8 cellular contexts compared by ENCODE assay signal in genomic region chr5:65100846-65101678, GRCh38.
DNase-seq lines count a peak whose midpoint lies in the region; ATAC-seq, FAIRE-seq and TF ChIP-seq lines count a peak whose summit lies in the region.

No MANE protein-coding gene starts in this region.

- H3K4me1 ChIP-seq in OCI-LY3 (ENCODE audit: low read length) (peaks cover 12% of the 10 kb centered on the region), kidney (ENCODE audit: control insufficient read depth in 1 of 2, insufficient read depth in 1 of 2, low read depth in 1 of 2, low read length in 2 of 2) (peaks cover 0 to 6% of the 10 kb centered on the region in 2 donors), testis (peaks cover 12% of the 10 kb centered on the region)

- 32 to 39% methylated on average over 9 of the region's 9 CpGs for WGBS in testis, 2 donors

- H3K4me3 ChIP-seq in OCI-LY3 (ENCODE audit: low read length) (no peak overlapping the region), kidney (ENCODE audit: low read length in 2 of 2) (no peak overlapping the region), testis (no peak overlapping the region)

- no peak overlapping the region for H3K4me3 Mint-ChIP-seq in MCF 10A (ENCODE audit: unreplicated experiment)

- no peak overlapping the region for H3K27ac ChIP-seq in OCI-LY3 (ENCODE audit: low read length)
- no peak overlapping the region for H3K27ac ChIP-seq in kidney (ENCODE audit: low read depth in 2 of 2, low read length in 2 of 2)
- peak overlapping the region in 1 of 2 donors; percentile 91 for H3K27ac ChIP-seq in testis

- H3K36me3 ChIP-seq in OCI-LY3 (replicated peaks; ENCODE audit: low read depth, low read length) (no peaks in the 10 kb centered on the region), kidney (ENCODE audit: control insufficient read depth in 1 of 2, insufficient read depth in 2 of 2, low read length in 2 of 2) (no peaks in the 10 kb centered on the region), testis (ENCODE audit: low read depth, missing control alignments) (no peaks in the 10 kb centered on the region)

- no peak overlapping the region for H2AFZ ChIP-seq in OCI-LY3 (ENCODE audit: low read depth, low read length)

- CTCF ChIA-PET in MCF 10A (lab: Yijun Ruan, JAX) = interaction anchor here (0.5 to 2.3 kb wide), 7 partner anchors 11 to 382 kb away, joined by 3 to 15 read pairs (median 3); no protein-coding TSS in a partner anchor

- H4K20me1 ChIP-seq in OCI-LY3 (ENCODE audit: insufficient read depth, low read length) = no peaks in the 10 kb centered on the region

- intact Hi-C loops in MCF 10A (cut with micrococcal nuclease) (loop anchor here (1.0 to 10.0 kb wide), 3 partner anchors 146 to 382 kb away; no protein-coding TSS in a partner anchor), kidney (cut with DNase I) (no loop called here), testis (cut with DNase I; ENCODE audit: low total_unique reads) (no loop called here)

- H3K4me1 Mint-ChIP-seq in MCF 10A (ENCODE audit: insufficient read depth, unreplicated experiment) = peaks cover 12% of the 10 kb centered on the region

- H3K36me3 Mint-ChIP-seq in MCF 10A (ENCODE audit: insufficient read depth, unreplicated experiment) = no peaks in the 10 kb centered on the region

- H3K27me3 ChIP-seq in OCI-LY3 (ENCODE audit: low read depth, low read length) = no peaks in the 10 kb centered on the region
- H3K27me3 ChIP-seq in testis = no peaks in the 10 kb centered on the region

- no peaks in the 10 kb centered on the region for H3K27me3 Mint-ChIP-seq in MCF 10A (ENCODE audit: insufficient read depth, unreplicated experiment)

- H3K9me3 Mint-ChIP-seq in MCF 10A (ENCODE audit: unreplicated experiment) = no peaks in the 10 kb centered on the region

- no peak overlapping the region for H3K4me2 ChIP-seq in OCI-LY3 (ENCODE audit: low read length)

- TF ChIP-seq POLR2A in testis (IDR thresholded peaks at IDR 0.05) = no peak

- no TSS peak for BruUV-seq in MCF 10A (replicated peaks; lab: Mats Ljungman, UMichigan)

- ATAC-seq in HG02610 (IDR thresholded peaks at IDR 0.05; ENCODE audit: unreplicated experiment) (peak; percentile 20), HG02678 (IDR thresholded peaks at IDR 0.05; ENCODE audit: unreplicated experiment) (no peak)

- no peak overlapping the region for H3K9ac ChIP-seq in OCI-LY3 (ENCODE audit: low read length)
- H3K9ac ChIP-seq in kidney (ENCODE audit: low read length in 2 of 2) = no peak overlapping the region

- no peak overlapping the region for H3K27ac Mint-ChIP-seq in MCF 10A (ENCODE audit: low read depth, unreplicated experiment)

- FAIRE-seq in kidney (lab: Jason Lieb, UNC) = no peak

- H3K79me2 ChIP-seq in OCI-LY3 (ENCODE audit: low read length) = no peaks in the 10 kb centered on the region

- DNase-seq in DMS153 (lab: John Stamatoyannopoulos, UW) (peak; percentile 21), MCF 10A (ENCODE audit: unreplicated experiment) (peak; percentile 72), kidney (no peak), testis (peak; percentile 82), DMS114 treated with DMSO at 0.1 percent for 48 hours (lab: John Stamatoyannopoulos, UW; ENCODE audit: unreplicated experiment) (no peak)

- H3K9me3 ChIP-seq in OCI-LY3 (ENCODE audit: insufficient read depth, low read length) = no peaks in the 10 kb centered on the region
- no peaks in the 10 kb centered on the region for H3K9me3 ChIP-seq in kidney (ENCODE audit: control insufficient read depth in 1 of 2, low read length in 2 of 2)
- H3K9me3 ChIP-seq in testis = no peaks in the 10 kb centered on the region

- TF ChIP-seq CTCF in OCI-LY3 (IDR thresholded peaks at IDR 0.05; ENCODE audit: low read depth, low read length) = peak; percentile 49
- peak; percentile 55 for TF ChIP-seq CTCF in MCF 10A (IDR thresholded peaks at IDR 0.05; ENCODE audit: unreplicated experiment)
- TF ChIP-seq CTCF in kidney (IDR thresholded peaks at IDR 0.05; ENCODE audit: borderline replicate concordance, extremely low read depth, insufficient read depth) = peak; percentile 72
- TF ChIP-seq CTCF in testis (IDR thresholded peaks at IDR 0.05) = peak; percentile 59 to 66 (median 61)

- POLR2A ChIA-PET in MCF 10A (lab: Yijun Ruan, JAX) = interaction anchor here (0.7 kb wide), 1 partner anchor 373 kb away, joined by 6 read pairs; no protein-coding TSS in a partner anchor

Comparison
In these comparisons a context has a peak if more than half of its experiments do, and no peak if none do; other contexts are left out.
1. DNase-seq: peak in DMS153 (single experiment), MCF 10A (single experiment) and testis (single experiment); none in kidney (single experiment) and DMS114 treated with DMSO at 0.1 percent for 48 hours (single experiment).
2. Peak in every context shown above with its lines, with median percentiles within 50 percentile points of each other: CTCF ChIP-seq.